In the genomic region with DNA sequence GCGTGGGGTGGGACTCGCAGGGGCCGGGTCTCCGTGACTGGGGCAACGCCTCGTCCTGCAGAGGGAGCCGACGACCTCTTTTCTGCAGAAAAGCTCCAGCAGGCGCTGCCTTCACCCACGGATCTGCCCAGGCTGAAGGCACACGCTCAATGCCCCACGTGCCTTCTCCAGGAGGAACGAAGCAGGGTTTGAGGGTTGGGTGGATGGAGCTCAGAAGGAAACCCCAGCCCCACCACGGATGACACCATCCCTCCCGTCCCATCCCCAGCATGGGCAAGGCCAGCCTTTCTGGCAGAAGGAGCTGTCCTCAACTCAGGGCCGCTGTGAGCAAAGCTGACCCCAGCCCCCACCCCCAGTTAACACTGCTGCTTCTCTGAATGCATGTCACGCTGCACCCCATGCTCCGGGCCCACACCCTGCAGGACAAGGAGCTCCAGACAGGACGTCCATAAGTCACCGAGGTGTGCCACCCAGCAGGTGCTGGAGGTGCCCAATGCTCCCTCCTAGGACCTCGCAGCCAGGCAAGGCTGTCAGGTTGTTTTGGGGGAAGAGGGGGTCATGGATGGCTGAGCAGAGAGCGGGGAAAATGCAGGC, we compare ENCODE assay signal across 9 cellular contexts. TPM values are rescaled to one million over a fixed set of nuclear protein-coding genes. Genes with fewer than 3 reads are reported as not detected.
DNase-seq lines count a peak whose midpoint lies in the region; ATAC-seq and TF ChIP-seq lines count a peak whose summit lies in the region.
"Had no signal": no experiment of that assay in that cellular context is flagged by ENCODE, and none has a peak within 500 bp of the region (broad histone marks: within the 10 kb centered on the region; RNA-seq: fewer than 3 reads in every experiment).

No MANE protein-coding gene starts in this region.

- DNase-seq in left ventricle myocardium inferior: no peak
- no peak for DNase-seq in Right ventricle myocardium superior
- no peak for DNase-seq in PC-9
- no peak for DNase-seq in fibroblast of mammary gland (ENCODE audit: low read depth)
- DNase-seq in substantia nigra (lab: John Stamatoyannopoulos, UW): peak in 32 of 49 donors; percentile 29 to 83 (median 54)
- no peak for DNase-seq in cerebellar nuclear complex (lab: John Stamatoyannopoulos, UW)
- DNase-seq in T1000 (lab: John Stamatoyannopoulos, UW): no peak
- DNase-seq in DMS153 (lab: John Stamatoyannopoulos, UW): no peak

- H4K20me1 ChIP-seq in PC-9 (ENCODE audit: insufficient read depth): peaks cover 4% of the 10 kb centered on the region

- POLR2A ChIA-PET in PC-9 (lab: Charles Lee; ENCODE audit: unreplicated experiment): interaction anchor here (0.5 kb wide), 1 partner anchor 57 kb away, joined by 5 read pairs; no protein-coding TSS in a partner anchor

- H3K36me3 ChIP-seq in left ventricle myocardium inferior (peaks cover 4% of the 10 kb centered on the region), PC-9 (ENCODE audit: low read depth) (no peaks in the 10 kb centered on the region)

- 0 out of 2 replicates have a peak, but pooled peaks cover 2% of the 10 kb centered on the region for H3K79me2 ChIP-seq in PC-9 (ENCODE audit: low read depth)

- no peak overlapping the region for H2AFZ ChIP-seq in PC-9

- CTCF ChIA-PET in PC-9 (lab: Charles Lee): no interaction called here

- intact Hi-C loops in left ventricle myocardium inferior (cut with micrococcal nuclease) (no loop called here), Right ventricle myocardium superior (cut with DNase I) (no loop called here), PC-9 (cut with micrococcal nuclease; ENCODE audit: unreplicated experiment) (no loop called here)

- H3K27ac ChIP-seq in left ventricle myocardium inferior (replicated peaks) (no peak overlapping the region), PC-9 (no peak overlapping the region), substantia nigra (ENCODE audit: low read depth, low read length, poor library complexity, severe bottlenecking) (peak overlapping the region; percentile 59)
- H3K27ac ChIP-seq: epithelial cell of prostate had no signal

- H3K27me3 ChIP-seq in left ventricle myocardium inferior (ENCODE audit: low read depth) (peaks cover 61% of the 10 kb centered on the region), PC-9 (ENCODE audit: insufficient read depth, low read depth) (no peaks in the 10 kb centered on the region)

- no peak for ATAC-seq in Right ventricle myocardium superior (ENCODE audit: poor library complexity)

- H3K9me2 ChIP-seq in PC-9 (ENCODE audit: insufficient read depth): no peaks in the 10 kb centered on the region

- peak overlapping the region; percentile 55; the same call in 1 of the 2 replicates for H3K4me2 ChIP-seq in PC-9

- TF ChIP-seq CTCF in left ventricle myocardium inferior (IDR thresholded peaks at IDR 0.05; ENCODE audit: borderline replicate concordance): no peak
- no peak for TF ChIP-seq CTCF in PC-9 (conservative IDR thresholded peaks at IDR 0.05)
- TF ChIP-seq CTCF in fibroblast of mammary gland (conservative IDR thresholded peaks at IDR 0.05; ENCODE audit: control insufficient read depth, insufficient read depth, low read depth, low read length): peak; percentile 1

- peak overlapping the region; percentile 75 for H3K4me3 ChIP-seq in left ventricle myocardium inferior
- H3K4me3 ChIP-seq in PC-9: no peak overlapping the region
- H3K4me3 ChIP-seq in fibroblast of mammary gland (ENCODE audit: control insufficient read depth, low read depth, low read length): no peak overlapping the region

- H3K4me1 ChIP-seq in left ventricle myocardium inferior: peaks cover 71% of the 10 kb centered on the region
- H3K4me1 ChIP-seq in PC-9 (replicated peaks; ENCODE audit: insufficient read depth): no peaks in the 10 kb centered on the region

- BruUV-seq in PC-9 (replicated peaks; lab: Mats Ljungman, UMichigan): no TSS peak

- no peaks in the 10 kb centered on the region for H3K9me3 ChIP-seq in left ventricle myocardium inferior (replicated peaks)
- H3K9me3 ChIP-seq in PC-9 (ENCODE audit: insufficient read depth, low read depth): no peaks in the 10 kb centered on the region

- H3F3A ChIP-seq in PC-9 (ENCODE audit: insufficient read depth, low read depth): no peaks in the 10 kb centered on the region

RNA-seq across cellular contexts. Expression of a gene that starts 7.4 kb away (rescaled TPM):
- total RNA-seq in left ventricle myocardium inferior (16.1 TPM), Right ventricle myocardium superior (18.3 TPM), PC-9 (2021) (28.0 and 31.2 TPM in 2 replicates)

RNA-seq across cellular contexts. Expression of a gene that starts 18.5 kb away (rescaled TPM):
- total RNA-seq in left ventricle myocardium inferior (1.3 TPM), Right ventricle myocardium superior (1.4 TPM), PC-9 (2021) (18.6 and 27.3 TPM in 2 replicates)

RNA-seq across cellular contexts. Expression of a gene that starts 19.4 kb away (rescaled TPM):
- total RNA-seq in left ventricle myocardium inferior (1.9 TPM), Right ventricle myocardium superior (1.1 TPM), PC-9 (2021) (34.3 and 39.5 TPM in 2 replicates)

RNA-seq across cellular contexts. Expression of a gene that starts 21.7 kb away (rescaled TPM):
- total RNA-seq in left ventricle myocardium inferior (0.22 TPM), Right ventricle myocardium superior (0.22 TPM), PC-9 (2021) (1.6 and 2.7 TPM in 2 replicates)

RNA-seq across cellular contexts. Expression of a gene that starts 33.4 kb away (rescaled TPM):
- 588 TPM for total RNA-seq in left ventricle myocardium inferior
- total RNA-seq in Right ventricle myocardium superior: 671 TPM
- total RNA-seq in PC-9 (2021): 967 and 1,004 TPM in 2 replicates

Comparison
In these comparisons a context has a peak if more than half of its experiments do, and no peak if none do; other contexts are left out.
1. DNase-seq: peak in substantia nigra (32 of 49); none in left ventricle myocardium inferior (single experiment), Right ventricle myocardium superior (single experiment), PC-9 (0 of 2), fibroblast of mammary gland (single experiment), cerebellar nuclear complex (0 of 2), T1000 (single experiment) and DMS153 (single experiment).
2. RNA of a gene that starts 19.4 kb away (total RNA-seq): 34.3 to 39.5 TPM in PC-9; 1.9 TPM in left ventricle myocardium inferior (single experiment) and 1.1 TPM in Right ventricle myocardium superior (single experiment); every median in the first group is over 10 times any median in the second.